In genomic region chr6:11309947-11310665, GRCh38 we compare ENCODE assay signal across 14 cellular contexts.
DNase-seq lines count a peak whose midpoint lies in the region; ATAC-seq and TF ChIP-seq lines count a peak whose summit lies in the region.
"Had no signal": no experiment of that assay in that cellular context is flagged by ENCODE, and none has a peak within 500 bp of the region (broad histone marks: within the 10 kb centered on the region; RNA-seq: fewer than 3 reads in every experiment).

No MANE protein-coding gene starts in this region.

- no peak overlapping the region for H3K4me3 Mint-ChIP-seq in HFFc6
- H3K4me3 Mint-ChIP-seq in naive thymus-derived CD8-positive, alpha-beta T cell, result no peak overlapping the region
- H3K4me3 Mint-ChIP-seq: activated naive CD8-positive, alpha-beta T cell treated with anti-CD3 and anti-CD28 coated beads for 36 hours had no signal

- no peaks in the 10 kb centered on the region for H3K27me3 ChIP-seq in BLaER1
- no peaks in the 10 kb centered on the region for H3K27me3 ChIP-seq in HCT116 (ENCODE audit: insufficient read depth, low read length)
- no peaks in the 10 kb centered on the region for H3K27me3 ChIP-seq in WERI-Rb-1 (ENCODE audit: insufficient read depth, low read depth, severe bottlenecking)
- H3K27me3 ChIP-seq: gastroesophageal sphincter, thyroid gland had no signal

- H3K79me2 ChIP-seq in HCT116 (ENCODE audit: insufficient read depth, low read length), result no peaks in the 10 kb centered on the region

- POLR2A ChIA-PET in HCT116 (lab: Charles Lee), result no interaction called here
- POLR2A ChIA-PET in naive thymus-derived CD8-positive, alpha-beta T cell (lab: Charles Lee), result no interaction called here

- H3K27ac ChIP-seq in BLaER1 (no peak overlapping the region), HCT116 (ENCODE audit: low read depth, low read length) (no peak overlapping the region), WERI-Rb-1 (no peak overlapping the region)
- H3K27ac ChIP-seq: gastroesophageal sphincter, SK-N-MC, thyroid gland had no signal

- H3K4me3 ChIP-seq in BLaER1, result no peak overlapping the region
- no peak overlapping the region for H3K4me3 ChIP-seq in HCT116 (replicated peaks in 1 of 2; ENCODE audit: low read depth in 1 of 2, low read length in 2 of 2)
- no peak overlapping the region for H3K4me3 ChIP-seq in WERI-Rb-1 (ENCODE audit: low read depth, low read length)
- H3K4me3 ChIP-seq: gastroesophageal sphincter, SK-N-MC, thyroid gland had no signal

- ATAC-seq in HCT116, result peak; percentile 76
- no peak for ATAC-seq in GM21786 (IDR thresholded peaks at IDR 0.05; ENCODE audit: unreplicated experiment)
- ATAC-seq in naive thymus-derived CD8-positive, alpha-beta T cell, result no peak
- ATAC-seq: gastroesophageal sphincter had no signal

- no peaks in the 10 kb centered on the region for H3K36me3 Mint-ChIP-seq in HFFc6 (ENCODE audit: low read depth)
- H3K36me3 Mint-ChIP-seq in naive thymus-derived CD8-positive, alpha-beta T cell, result peaks cover 24 to 43% (median 42%) of the 10 kb centered on the region in 3 donors

- no peaks in the 10 kb centered on the region for H3K9me3 Mint-ChIP-seq in HFFc6
- peaks cover 0 to 15% (median 2%) of the 10 kb centered on the region in 9 donors for H3K9me3 Mint-ChIP-seq in naive thymus-derived CD8-positive, alpha-beta T cell

- H4K20me1 ChIP-seq in BLaER1, result no peaks in the 10 kb centered on the region
- H4K20me1 ChIP-seq in HCT116 (ENCODE audit: insufficient read depth), result no peaks in the 10 kb centered on the region

- H3K4me2 ChIP-seq in BLaER1, result peak overlapping the region; percentile 39
- H3K4me2 ChIP-seq in HCT116 (ENCODE audit: low read length), result no peak overlapping the region

- no peak for TF ChIP-seq POLR2A in HCT116 (IDR thresholded peaks at IDR 0.05; ENCODE audit: borderline replicate concordance, extremely low read depth, insufficient read depth, insufficient read length)

- H2AFZ ChIP-seq in HCT116 (ENCODE audit: low read depth, low read length, poor library complexity, severe bottlenecking), result no peak overlapping the region

- H3K9ac ChIP-seq in BLaER1 (no peak overlapping the region), HCT116 (ENCODE audit: low read length) (no peak overlapping the region)

- H3K36me3 ChIP-seq in BLaER1, result peaks cover 4% of the 10 kb centered on the region; the same call in 1 of the 2 replicates
- no peaks in the 10 kb centered on the region for H3K36me3 ChIP-seq in HCT116 (ENCODE audit: control insufficient read depth in 1 of 2, insufficient read depth in 2 of 2, low read length in 2 of 2)
- H3K36me3 ChIP-seq in WERI-Rb-1, result no peaks in the 10 kb centered on the region
- H3K36me3 ChIP-seq: gastroesophageal sphincter, thyroid gland had no signal

- RAD21 ChIA-PET in HCT116 (lab: Charles Lee; ENCODE audit: low non-redundant PET in 1 of 2, low total read pairs in 2 of 2, uncharacterized antibody in 2 of 2, unreplicated experiment in 2 of 2), result no interaction called here

- DNase-seq in HCT116 (ENCODE audit: low read depth, low spot score) (no peak), WERI-Rb-1 (no peak), medulla oblongata (ENCODE audit: extremely low spot score) (peak; percentile 50), HFFc6 (no peak), SW480 (ENCODE audit: low spot score) (no peak)
- no peak for DNase-seq in naive thymus-derived CD8-positive, alpha-beta T cell
- DNase-seq: activated naive CD8-positive, alpha-beta T cell treated with anti-CD3 and anti-CD28 coated beads for 36 hours; activated T-cell treated with anti-CD3 and anti-CD28 coated beads for 4 hours; NCI-H2081 treated with DMSO at 0.1 percent for 48 hours; thyroid gland had no signal

- TF ChIP-seq RAD21 in HCT116 (IDR thresholded peaks at IDR 0.05; ENCODE audit: low read depth), result no peak

- H3K27ac Mint-ChIP-seq in HFFc6, result no peak overlapping the region
- H3K27ac Mint-ChIP-seq in naive thymus-derived CD8-positive, alpha-beta T cell, result peak overlapping the region in 1 of 10 donors; percentile 43
- H3K27ac Mint-ChIP-seq: activated naive CD8-positive, alpha-beta T cell treated with anti-CD3 and anti-CD28 coated beads for 36 hours had no signal

- no TSS peak for BruUV-seq in HCT116 (replicated peaks; lab: Mats Ljungman, UMichigan)

- CTCF ChIA-PET in HCT116 (lab: Charles Lee), result interaction anchor here (0.6 to 1.2 kb wide), 2 partner anchors 11 to 84 kb away, joined by 3 read pairs; no protein-coding TSS in a partner anchor

- H3K4me1 Mint-ChIP-seq in HFFc6 (ENCODE audit: low read depth), result no peaks in the 10 kb centered on the region
- H3K4me1 Mint-ChIP-seq in naive thymus-derived CD8-positive, alpha-beta T cell, result peaks cover 10 to 24% (median 19%) of the 10 kb centered on the region in 4 donors

- TF ChIP-seq CTCF in HCT116 (IDR thresholded peaks at IDR 0.05 in 2 of 3, conservative IDR thresholded peaks at IDR 0.05 in 1 of 3; ENCODE audit: borderline replicate concordance in 1 of 3, insufficient read depth in 1 of 3, low read depth in 2 of 3, low read length in 2 of 3) (peak in 2 of 3 experiments; percentile 11 to 27; a peak in 2 of 6 replicates), WERI-Rb-1 (IDR thresholded peaks at IDR 0.05; ENCODE audit: low read depth, low read length) (0 out of 2 replicates have a peak, but pooled peaks have one; percentile 15), HFFc6 (IDR thresholded peaks at IDR 0.05) (no peak)

- H3K9me2 ChIP-seq in HCT116 (ENCODE audit: insufficient read depth), result no peaks in the 10 kb centered on the region

- no peaks in the 10 kb centered on the region for H3K9me3 ChIP-seq in BLaER1
- no peaks in the 10 kb centered on the region for H3K9me3 ChIP-seq in HCT116 (ENCODE audit: control insufficient read depth in 1 of 2, insufficient read depth in 1 of 2, low read depth in 1 of 2, low read length in 2 of 2)
- H3K9me3 ChIP-seq in WERI-Rb-1 (ENCODE audit: severe bottlenecking), result no peaks in the 10 kb centered on the region
- H3K9me3 ChIP-seq: gastroesophageal sphincter, thyroid gland had no signal

- peaks cover 13% of the 10 kb centered on the region for H3K4me1 ChIP-seq in BLaER1
- no peaks in the 10 kb centered on the region for H3K4me1 ChIP-seq in HCT116 (ENCODE audit: control insufficient read depth in 1 of 2, insufficient read depth in 2 of 2, low read length in 2 of 2)
- H3K4me1 ChIP-seq: gastroesophageal sphincter, thyroid gland had no signal

- intact Hi-C loops in HCT116 (cut with micrococcal nuclease), result no loop called here

- H3K27me3 Mint-ChIP-seq in HFFc6 (ENCODE audit: insufficient read depth), result peaks cover 1% of the 10 kb centered on the region; the same call in 1 of the 2 replicates
- no peaks in the 10 kb centered on the region for H3K27me3 Mint-ChIP-seq in naive thymus-derived CD8-positive, alpha-beta T cell
- H3K27me3 Mint-ChIP-seq: activated naive CD8-positive, alpha-beta T cell treated with anti-CD3 and anti-CD28 coated beads for 36 hours had no signal

TF ChIP-seq in HCT116, 20 proteins besides CTCF, POLR2A, EP300 and RAD21:
- TF ChIP-seq SIN3A (IDR thresholded peaks at IDR 0.05; ENCODE audit: low read depth), result no peak
- TF ChIP-seq EZH2phosphoT487 (IDR thresholded peaks at IDR 0.05; ENCODE audit: borderline replicate concordance), result no peak
- TF ChIP-seq EZH2 (IDR thresholded peaks at IDR 0.05), result no peak
- no peak for TF ChIP-seq CBX3 (IDR thresholded peaks at IDR 0.05; ENCODE audit: low read depth)
